Comparison of ENCODE assay signal across 1 cellular context in the genomic region with DNA sequence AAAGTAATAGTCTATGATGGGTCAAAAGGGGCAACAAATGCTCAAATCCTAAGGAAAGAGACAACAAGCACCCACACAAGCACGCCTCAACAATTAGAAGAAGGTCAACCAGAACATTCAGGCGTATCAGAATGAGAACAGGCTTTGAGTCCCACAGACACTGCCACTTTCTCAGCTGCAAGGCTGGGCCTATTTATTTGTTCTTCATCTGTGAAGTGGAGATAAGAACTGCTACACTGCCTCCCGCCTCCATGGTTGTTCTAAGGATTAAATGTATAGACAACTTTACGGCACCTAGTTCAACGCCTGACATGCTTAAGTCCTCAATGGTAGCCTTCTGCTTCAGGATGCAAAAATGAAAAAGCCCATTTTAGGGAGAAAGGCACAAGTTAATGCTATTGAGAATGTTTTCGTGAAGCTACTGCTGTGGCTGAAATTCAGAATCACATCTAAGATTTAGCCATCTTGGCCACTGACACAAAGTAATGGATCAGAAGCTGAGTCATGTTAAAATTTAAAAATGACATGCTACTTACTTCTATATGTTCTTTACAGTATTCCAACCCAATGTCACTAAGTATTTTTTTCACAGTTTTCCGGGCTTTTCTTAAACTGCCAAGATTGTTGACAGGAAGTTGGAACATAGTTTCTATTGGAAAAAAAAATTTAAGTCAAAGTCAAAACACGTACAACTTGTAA.
A peak's percentile ranks its signal among the peaks of the same experiment; 100 is the strongest.
TF ChIP-seq lines count a peak whose summit lies in the region.

No MANE protein-coding gene starts in this region.

TF ChIP-seq in K562, 482 proteins besides CTCF, POLR2A, EP300 and RAD21 (continued from another document and continues in another):
- TF ChIP-seq, protein P1, sequence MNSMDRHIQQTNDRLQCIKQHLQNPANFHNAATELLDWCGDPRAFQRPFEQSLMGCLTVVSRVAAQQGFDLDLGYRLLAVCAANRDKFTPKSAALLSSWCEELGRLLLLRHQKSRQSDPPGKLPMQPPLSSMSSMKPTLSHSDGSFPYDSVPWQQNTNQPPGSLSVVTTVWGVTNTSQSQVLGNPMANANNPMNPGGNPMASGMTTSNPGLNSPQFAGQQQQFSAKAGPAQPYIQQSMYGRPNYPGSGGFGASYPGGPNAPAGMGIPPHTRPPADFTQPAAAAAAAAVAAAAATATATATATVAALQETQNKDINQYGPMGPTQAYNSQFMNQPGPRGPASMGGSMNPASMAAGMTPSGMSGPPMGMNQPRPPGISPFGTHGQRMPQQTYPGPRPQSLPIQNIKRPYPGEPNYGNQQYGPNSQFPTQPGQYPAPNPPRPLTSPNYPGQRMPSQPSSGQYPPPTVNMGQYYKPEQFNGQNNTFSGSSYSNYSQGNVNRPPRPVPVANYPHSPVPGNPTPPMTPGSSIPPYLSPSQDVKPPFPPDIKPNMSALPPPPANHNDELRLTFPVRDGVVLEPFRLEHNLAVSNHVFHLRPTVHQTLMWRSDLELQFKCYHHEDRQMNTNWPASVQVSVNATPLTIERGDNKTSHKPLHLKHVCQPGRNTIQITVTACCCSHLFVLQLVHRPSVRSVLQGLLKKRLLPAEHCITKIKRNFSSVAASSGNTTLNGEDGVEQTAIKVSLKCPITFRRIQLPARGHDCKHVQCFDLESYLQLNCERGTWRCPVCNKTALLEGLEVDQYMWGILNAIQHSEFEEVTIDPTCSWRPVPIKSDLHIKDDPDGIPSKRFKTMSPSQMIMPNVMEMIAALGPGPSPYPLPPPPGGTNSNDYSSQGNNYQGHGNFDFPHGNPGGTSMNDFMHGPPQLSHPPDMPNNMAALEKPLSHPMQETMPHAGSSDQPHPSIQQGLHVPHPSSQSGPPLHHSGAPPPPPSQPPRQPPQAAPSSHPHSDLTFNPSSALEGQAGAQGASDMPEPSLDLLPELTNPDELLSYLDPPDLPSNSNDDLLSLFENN (IDR thresholded peaks at IDR 0.05; ENCODE audit: low read depth in 2 of 2, low read length in 2 of 2): peak in 1 of 2 experiments; percentile 87; a peak in 2 of 4 replicates
- TF ChIP-seq, protein P2, sequence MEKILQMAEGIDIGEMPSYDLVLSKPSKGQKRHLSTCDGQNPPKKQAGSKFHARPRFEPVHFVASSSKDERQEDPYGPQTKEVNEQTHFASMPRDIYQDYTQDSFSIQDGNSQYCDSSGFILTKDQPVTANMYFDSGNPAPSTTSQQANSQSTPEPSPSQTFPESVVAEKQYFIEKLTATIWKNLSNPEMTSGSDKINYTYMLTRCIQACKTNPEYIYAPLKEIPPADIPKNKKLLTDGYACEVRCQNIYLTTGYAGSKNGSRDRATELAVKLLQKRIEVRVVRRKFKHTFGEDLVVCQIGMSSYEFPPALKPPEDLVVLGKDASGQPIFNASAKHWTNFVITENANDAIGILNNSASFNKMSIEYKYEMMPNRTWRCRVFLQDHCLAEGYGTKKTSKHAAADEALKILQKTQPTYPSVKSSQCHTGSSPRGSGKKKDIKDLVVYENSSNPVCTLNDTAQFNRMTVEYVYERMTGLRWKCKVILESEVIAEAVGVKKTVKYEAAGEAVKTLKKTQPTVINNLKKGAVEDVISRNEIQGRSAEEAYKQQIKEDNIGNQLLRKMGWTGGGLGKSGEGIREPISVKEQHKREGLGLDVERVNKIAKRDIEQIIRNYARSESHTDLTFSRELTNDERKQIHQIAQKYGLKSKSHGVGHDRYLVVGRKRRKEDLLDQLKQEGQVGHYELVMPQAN (IDR thresholded peaks at IDR 0.05; ENCODE audit: borderline replicate concordance): no peak
- no peak for TF ChIP-seq ZNF586 (CRISPR knock-in tag; conservative IDR thresholded peaks at IDR 0.05)
- no peak for TF ChIP-seq ZFP1 (CRISPR knock-in tag; IDR thresholded peaks at IDR 0.05)
- TF ChIP-seq TEAD2 (tag; IDR thresholded peaks at IDR 0.05): no peak
- TF ChIP-seq ZNF778 (CRISPR knock-in tag; IDR thresholded peaks at IDR 0.05): no peak
- TF ChIP-seq, protein P3, sequence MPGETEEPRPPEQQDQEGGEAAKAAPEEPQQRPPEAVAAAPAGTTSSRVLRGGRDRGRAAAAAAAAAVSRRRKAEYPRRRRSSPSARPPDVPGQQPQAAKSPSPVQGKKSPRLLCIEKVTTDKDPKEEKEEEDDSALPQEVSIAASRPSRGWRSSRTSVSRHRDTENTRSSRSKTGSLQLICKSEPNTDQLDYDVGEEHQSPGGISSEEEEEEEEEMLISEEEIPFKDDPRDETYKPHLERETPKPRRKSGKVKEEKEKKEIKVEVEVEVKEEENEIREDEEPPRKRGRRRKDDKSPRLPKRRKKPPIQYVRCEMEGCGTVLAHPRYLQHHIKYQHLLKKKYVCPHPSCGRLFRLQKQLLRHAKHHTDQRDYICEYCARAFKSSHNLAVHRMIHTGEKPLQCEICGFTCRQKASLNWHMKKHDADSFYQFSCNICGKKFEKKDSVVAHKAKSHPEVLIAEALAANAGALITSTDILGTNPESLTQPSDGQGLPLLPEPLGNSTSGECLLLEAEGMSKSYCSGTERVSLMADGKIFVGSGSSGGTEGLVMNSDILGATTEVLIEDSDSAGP (CRISPR knock-in tag; IDR thresholded peaks at IDR 0.05): no peak
- no peak for TF ChIP-seq TEAD1 (CRISPR knock-in tag; IDR thresholded peaks at IDR 0.05)
- TF ChIP-seq CBFA2T2 (conservative IDR thresholded peaks at IDR 0.05): peak; percentile 95
- TF ChIP-seq NFE2 (IDR thresholded peaks at IDR 0.05; ENCODE audit: low read depth): peak; percentile 72
- TF ChIP-seq, protein P4, sequence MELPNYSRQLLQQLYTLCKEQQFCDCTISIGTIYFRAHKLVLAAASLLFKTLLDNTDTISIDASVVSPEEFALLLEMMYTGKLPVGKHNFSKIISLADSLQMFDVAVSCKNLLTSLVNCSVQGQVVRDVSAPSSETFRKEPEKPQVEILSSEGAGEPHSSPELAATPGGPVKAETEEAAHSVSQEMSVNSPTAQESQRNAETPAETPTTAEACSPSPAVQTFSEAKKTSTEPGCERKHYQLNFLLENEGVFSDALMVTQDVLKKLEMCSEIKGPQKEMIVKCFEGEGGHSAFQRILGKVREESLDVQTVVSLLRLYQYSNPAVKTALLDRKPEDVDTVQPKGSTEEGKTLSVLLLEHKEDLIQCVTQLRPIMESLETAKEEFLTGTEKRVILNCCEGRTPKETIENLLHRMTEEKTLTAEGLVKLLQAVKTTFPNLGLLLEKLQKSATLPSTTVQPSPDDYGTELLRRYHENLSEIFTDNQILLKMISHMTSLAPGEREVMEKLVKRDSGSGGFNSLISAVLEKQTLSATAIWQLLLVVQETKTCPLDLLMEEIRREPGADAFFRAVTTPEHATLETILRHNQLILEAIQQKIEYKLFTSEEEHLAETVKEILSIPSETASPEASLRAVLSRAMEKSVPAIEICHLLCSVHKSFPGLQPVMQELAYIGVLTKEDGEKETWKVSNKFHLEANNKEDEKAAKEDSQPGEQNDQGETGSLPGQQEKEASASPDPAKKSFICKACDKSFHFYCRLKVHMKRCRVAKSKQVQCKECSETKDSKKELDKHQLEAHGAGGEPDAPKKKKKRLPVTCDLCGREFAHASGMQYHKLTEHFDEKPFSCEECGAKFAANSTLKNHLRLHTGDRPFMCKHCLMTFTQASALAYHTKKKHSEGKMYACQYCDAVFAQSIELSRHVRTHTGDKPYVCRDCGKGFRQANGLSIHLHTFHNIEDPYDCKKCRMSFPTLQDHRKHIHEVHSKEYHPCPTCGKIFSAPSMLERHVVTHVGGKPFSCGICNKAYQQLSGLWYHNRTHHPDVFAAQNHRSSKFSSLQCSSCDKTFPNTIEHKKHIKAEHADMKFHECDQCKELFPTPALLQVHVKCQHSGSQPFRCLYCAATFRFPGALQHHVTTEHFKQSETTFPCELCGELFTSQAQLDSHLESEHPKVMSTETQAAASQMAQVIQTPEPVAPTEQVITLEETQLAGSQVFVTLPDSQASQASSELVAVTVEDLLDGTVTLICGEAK (IDR thresholded peaks at IDR 0.05): 0 out of 2 replicates have a peak, but pooled peaks have one; percentile 11
- TF ChIP-seq, protein P4 (CRISPR knock-in tag; IDR thresholded peaks at IDR 0.05): no peak
- TF ChIP-seq PHF8 (IDR thresholded peaks at IDR 0.05; ENCODE audit: borderline replicate concordance, low read length): no peak
- peak; percentile 96 for TF ChIP-seq TAL1 (IDR thresholded peaks at IDR 0.05)
- no peak for TF ChIP-seq SMARCA5 (IDR thresholded peaks at IDR 0.05)
- TF ChIP-seq ASH1L (IDR thresholded peaks at IDR 0.05; ENCODE audit: borderline replicate concordance, low read depth, partially characterized antibody): no peak
- peak; percentile 55 for TF ChIP-seq NEUROD1 (IDR thresholded peaks at IDR 0.05; ENCODE audit: borderline replicate concordance, low read depth, low read length, partially characterized antibody)
- TF ChIP-seq, protein P5, sequence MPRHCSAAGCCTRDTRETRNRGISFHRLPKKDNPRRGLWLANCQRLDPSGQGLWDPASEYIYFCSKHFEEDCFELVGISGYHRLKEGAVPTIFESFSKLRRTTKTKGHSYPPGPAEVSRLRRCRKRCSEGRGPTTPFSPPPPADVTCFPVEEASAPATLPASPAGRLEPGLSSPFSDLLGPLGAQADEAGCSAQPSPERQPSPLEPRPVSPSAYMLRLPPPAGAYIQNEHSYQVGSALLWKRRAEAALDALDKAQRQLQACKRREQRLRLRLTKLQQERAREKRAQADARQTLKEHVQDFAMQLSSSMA (CRISPR knock-in tag; IDR thresholded peaks at IDR 0.05): no peak
- TF ChIP-seq, protein P6, sequence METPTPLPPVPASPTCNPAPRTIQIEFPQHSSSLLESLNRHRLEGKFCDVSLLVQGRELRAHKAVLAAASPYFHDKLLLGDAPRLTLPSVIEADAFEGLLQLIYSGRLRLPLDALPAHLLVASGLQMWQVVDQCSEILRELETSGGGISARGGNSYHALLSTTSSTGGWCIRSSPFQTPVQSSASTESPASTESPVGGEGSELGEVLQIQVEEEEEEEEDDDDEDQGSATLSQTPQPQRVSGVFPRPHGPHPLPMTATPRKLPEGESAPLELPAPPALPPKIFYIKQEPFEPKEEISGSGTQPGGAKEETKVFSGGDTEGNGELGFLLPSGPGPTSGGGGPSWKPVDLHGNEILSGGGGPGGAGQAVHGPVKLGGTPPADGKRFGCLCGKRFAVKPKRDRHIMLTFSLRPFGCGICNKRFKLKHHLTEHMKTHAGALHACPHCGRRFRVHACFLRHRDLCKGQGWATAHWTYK (CRISPR knock-in tag; IDR thresholded peaks at IDR 0.05): peak; percentile 69; the same call in 1 of the 2 replicates
- no peak for TF ChIP-seq ZBTB7A (IDR thresholded peaks at IDR 0.05; ENCODE audit: borderline replicate concordance, control insufficient read depth, low read depth, low read length)
- TF ChIP-seq, protein P7, sequence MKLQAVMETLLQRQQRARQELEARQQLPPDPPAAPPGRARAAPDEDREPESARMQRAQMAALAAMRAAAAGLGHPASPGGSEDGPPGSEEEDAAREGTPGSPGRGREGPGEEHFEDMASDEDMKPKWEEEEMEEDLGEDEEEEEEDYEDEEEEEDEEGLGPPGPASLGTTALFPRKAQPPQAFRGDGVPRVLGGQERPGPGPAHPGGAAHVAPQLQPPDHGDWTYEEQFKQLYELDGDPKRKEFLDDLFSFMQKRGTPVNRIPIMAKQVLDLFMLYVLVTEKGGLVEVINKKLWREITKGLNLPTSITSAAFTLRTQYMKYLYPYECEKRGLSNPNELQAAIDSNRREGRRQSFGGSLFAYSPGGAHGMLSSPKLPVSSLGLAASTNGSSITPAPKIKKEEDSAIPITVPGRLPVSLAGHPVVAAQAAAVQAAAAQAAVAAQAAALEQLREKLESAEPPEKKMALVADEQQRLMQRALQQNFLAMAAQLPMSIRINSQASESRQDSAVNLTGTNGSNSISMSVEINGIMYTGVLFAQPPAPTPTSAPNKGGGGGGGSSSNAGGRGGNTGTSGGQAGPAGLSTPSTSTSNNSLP (IDR thresholded peaks at IDR 0.05; ENCODE audit: borderline replicate concordance, low read depth, low read length): peak; percentile 87; the same call in 1 of the 2 replicates
- no peak for TF ChIP-seq STAG1 (CRISPR knock-in tag; IDR thresholded peaks at IDR 0.05; ENCODE audit: borderline replicate concordance)
- TF ChIP-seq ZEB2 (IDR thresholded peaks at IDR 0.05): peak; percentile 53; the same call in 1 of the 2 replicates
- TF ChIP-seq TAF1 (IDR thresholded peaks at IDR 0.05; ENCODE audit: control insufficient read depth, extremely low read depth, insufficient read depth, low read length, severe bottlenecking): peak; percentile 36
- TF ChIP-seq KLF10 (CRISPR knock-in tag; IDR thresholded peaks at IDR 0.05): no peak
- TF ChIP-seq TAF15 (IDR thresholded peaks at IDR 0.05; ENCODE audit: low read depth, low read length): no peak
- TF ChIP-seq TAF9B (IDR thresholded peaks at IDR 0.05; ENCODE audit: partially characterized antibody): no peak
- TF ChIP-seq MEF2D (tag; conservative IDR thresholded peaks at IDR 0.05; ENCODE audit: low read depth): 0 out of 2 replicates have a peak, but pooled peaks have one; percentile 22
- no peak for TF ChIP-seq JUNB (CRISPR knock-in tag; conservative IDR thresholded peaks at IDR 0.05)
- peak; percentile 51; the same call in 1 of the 2 replicates for TF ChIP-seq CTBP1 (IDR thresholded peaks at IDR 0.05; ENCODE audit: borderline replicate concordance)
- 0 out of 2 replicates have a peak, but pooled peaks have one; percentile 57 for TF ChIP-seq CREM (IDR thresholded peaks at IDR 0.05; ENCODE audit: low read depth)
- no peak for TF ChIP-seq BDP1 (IDR thresholded peaks at IDR 0.05; ENCODE audit: insufficient read depth, insufficient read length)
- no peak for TF ChIP-seq ZNF384 (IDR thresholded peaks at IDR 0.05; ENCODE audit: low read depth, low read length)
